Comparison of ENCODE assay signal across 2 cellular contexts in the genomic region with DNA sequence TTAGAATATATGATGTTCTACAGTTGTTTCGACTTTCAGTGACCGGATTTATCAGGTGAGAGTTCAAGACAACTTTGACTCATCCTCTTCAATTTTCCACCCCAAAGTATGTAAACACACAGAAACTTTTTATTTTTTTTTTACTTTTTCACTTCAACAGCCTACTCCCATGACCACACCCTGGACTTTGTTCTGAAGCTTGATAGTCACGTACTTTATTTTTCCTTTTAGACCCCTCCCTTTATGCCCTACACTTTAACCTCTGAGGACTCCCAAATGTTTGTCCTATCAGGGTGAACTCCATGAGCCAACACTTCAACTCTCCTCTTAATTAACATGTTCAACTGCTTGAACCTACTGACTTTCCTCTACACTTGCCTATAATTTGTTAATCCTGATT.
TF ChIP-seq lines count a peak whose summit lies in the region.

No MANE protein-coding gene starts in this region.

TF ChIP-seq in liver, 16 proteins besides CTCF, POLR2A, EP300 and RAD21:
- TF ChIP-seq HNF4A (conservative IDR thresholded peaks at IDR 0.05) (peak; percentile 16 to 54), MAX (IDR thresholded peaks at IDR 0.05) (no peak), FOXA1 (IDR thresholded peaks at IDR 0.05) (no peak), TAF1 (conservative IDR thresholded peaks at IDR 0.05) (no peak)

TF ChIP-seq in HepG2, 621 proteins besides CTCF, POLR2A, EP300 and RAD21 (continued from another document):
- TF ChIP-seq HOXA5 (CRISPR knock-in tag; IDR thresholded peaks at IDR 0.05): no peak
- no peak for TF ChIP-seq ZNF772 (CRISPR knock-in tag; IDR thresholded peaks at IDR 0.05)
- no peak for TF ChIP-seq ASH2L (IDR thresholded peaks at IDR 0.05; ENCODE audit: insufficient read length, low read depth, low read length)
- no peak for TF ChIP-seq ZNF232 (CRISPR knock-in tag; IDR thresholded peaks at IDR 0.05; ENCODE audit: borderline replicate concordance)
- no peak for TF ChIP-seq ZNF280B (CRISPR knock-in tag; IDR thresholded peaks at IDR 0.05; ENCODE audit: borderline replicate concordance)
